ENCODE assay signal across 1 cellular context in the genomic region with DNA sequence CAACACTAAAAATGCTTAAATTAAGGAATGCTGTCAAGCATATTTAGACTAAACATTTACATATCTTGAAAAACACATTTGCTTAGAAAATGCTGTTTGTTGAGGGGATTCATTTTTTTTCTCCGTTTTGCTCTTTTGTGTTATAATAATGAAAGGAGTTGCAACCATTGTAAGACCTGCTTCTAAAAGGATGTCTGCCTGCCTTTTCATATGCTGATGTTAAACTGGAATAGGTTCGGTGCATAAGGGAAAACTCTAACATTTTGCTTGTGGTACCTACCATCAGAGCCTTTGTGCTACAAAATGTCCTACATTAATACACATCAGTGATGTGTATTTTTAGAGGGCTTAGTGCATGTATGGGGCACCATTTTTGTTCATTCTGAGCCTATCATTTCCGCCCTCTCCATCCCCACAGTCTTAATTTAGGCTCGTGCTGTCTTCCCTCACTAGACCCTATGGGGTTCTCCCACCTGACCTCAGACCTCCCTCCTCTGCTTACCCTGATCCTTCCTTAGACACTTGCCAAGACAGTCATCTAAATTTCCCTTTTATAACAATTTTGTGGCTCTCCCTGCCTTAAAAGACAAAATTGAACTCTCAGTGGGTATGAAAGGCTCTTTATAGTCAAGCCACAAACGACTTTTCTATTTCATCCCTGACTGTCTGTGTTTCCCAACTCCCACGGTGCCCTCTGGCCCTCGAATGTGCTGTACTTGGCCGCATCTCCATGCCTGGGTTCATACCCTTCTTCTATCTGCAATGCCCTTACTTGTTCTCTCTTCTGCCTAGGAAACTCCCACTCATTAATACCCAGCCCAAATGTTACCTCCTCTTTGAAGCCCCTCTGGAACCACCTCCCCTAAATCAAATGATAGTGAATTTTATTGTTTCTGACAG.
TF ChIP-seq lines count a peak whose summit lies in the region.

No MANE protein-coding gene starts in this region.

TF ChIP-seq in GM23338, 12 proteins besides CTCF, POLR2A, EP300 and RAD21 (continued from another document):
- TF ChIP-seq, protein P1, sequence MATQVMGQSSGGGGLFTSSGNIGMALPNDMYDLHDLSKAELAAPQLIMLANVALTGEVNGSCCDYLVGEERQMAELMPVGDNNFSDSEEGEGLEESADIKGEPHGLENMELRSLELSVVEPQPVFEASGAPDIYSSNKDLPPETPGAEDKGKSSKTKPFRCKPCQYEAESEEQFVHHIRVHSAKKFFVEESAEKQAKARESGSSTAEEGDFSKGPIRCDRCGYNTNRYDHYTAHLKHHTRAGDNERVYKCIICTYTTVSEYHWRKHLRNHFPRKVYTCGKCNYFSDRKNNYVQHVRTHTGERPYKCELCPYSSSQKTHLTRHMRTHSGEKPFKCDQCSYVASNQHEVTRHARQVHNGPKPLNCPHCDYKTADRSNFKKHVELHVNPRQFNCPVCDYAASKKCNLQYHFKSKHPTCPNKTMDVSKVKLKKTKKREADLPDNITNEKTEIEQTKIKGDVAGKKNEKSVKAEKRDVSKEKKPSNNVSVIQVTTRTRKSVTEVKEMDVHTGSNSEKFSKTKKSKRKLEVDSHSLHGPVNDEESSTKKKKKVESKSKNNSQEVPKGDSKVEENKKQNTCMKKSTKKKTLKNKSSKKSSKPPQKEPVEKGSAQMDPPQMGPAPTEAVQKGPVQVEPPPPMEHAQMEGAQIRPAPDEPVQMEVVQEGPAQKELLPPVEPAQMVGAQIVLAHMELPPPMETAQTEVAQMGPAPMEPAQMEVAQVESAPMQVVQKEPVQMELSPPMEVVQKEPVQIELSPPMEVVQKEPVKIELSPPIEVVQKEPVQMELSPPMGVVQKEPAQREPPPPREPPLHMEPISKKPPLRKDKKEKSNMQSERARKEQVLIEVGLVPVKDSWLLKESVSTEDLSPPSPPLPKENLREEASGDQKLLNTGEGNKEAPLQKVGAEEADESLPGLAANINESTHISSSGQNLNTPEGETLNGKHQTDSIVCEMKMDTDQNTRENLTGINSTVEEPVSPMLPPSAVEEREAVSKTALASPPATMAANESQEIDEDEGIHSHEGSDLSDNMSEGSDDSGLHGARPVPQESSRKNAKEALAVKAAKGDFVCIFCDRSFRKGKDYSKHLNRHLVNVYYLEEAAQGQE (IDR thresholded peaks at IDR 0.05; ENCODE audit: unreplicated experiment), result no peak
- no peak for TF ChIP-seq ZNF331 (CRISPR knock-in tag; IDR thresholded peaks at IDR 0.05; ENCODE audit: low read depth)
- no peak for TF ChIP-seq CREB1 (CRISPR knock-in tag; IDR thresholded peaks at IDR 0.05; ENCODE audit: low read depth)
- TF ChIP-seq NANOG (IDR thresholded peaks at IDR 0.05; ENCODE audit: borderline replicate concordance), result no peak
- no peak for TF ChIP-seq JUNB (IDR thresholded peaks at IDR 0.05; ENCODE audit: unreplicated experiment)
